ENCODE assay signal across 17 cellular contexts in the genomic region with DNA sequence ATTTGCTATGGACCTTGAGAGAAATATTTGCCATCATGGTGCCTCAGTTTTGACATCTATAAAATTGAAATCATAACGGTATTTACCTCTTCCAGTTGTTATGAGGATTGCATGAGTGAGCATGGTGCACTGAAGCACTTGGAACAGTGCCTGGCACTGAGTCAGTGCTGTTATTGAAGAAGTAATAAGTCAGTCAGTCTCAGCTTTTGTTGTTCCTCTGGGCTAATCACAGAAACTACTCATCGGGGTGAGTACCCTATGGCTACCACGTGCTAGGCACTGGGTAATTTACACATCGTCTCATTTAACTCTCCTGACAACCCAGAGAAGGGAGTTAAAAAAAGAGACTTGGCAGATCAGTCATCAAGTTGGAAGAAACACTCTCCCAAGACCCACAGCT.
A peak's percentile ranks its signal among the peaks of the same experiment; 100 is the strongest.
DNase-seq lines count a peak whose midpoint lies in the region; ATAC-seq and TF ChIP-seq lines count a peak whose summit lies in the region.
"Had no signal": no experiment of that assay in that cellular context is flagged by ENCODE, and none has a peak within 500 bp of the region (broad histone marks: within the 10 kb centered on the region; RNA-seq: fewer than 3 reads in every experiment).

No MANE protein-coding gene starts in this region.

- TF ChIP-seq CTCF in HCT116 (IDR thresholded peaks at IDR 0.05 in 2 of 3, conservative IDR thresholded peaks at IDR 0.05 in 1 of 3; ENCODE audit: borderline replicate concordance in 1 of 3, insufficient read depth in 1 of 3, low read depth in 2 of 3, low read length in 2 of 3) (no peak), retinal pigment epithelial cell (conservative IDR thresholded peaks at IDR 0.05; ENCODE audit: low read depth, low read length) (no peak)

- POLR2A ChIA-PET in HCT116 (lab: Charles Lee), result no interaction called here

- no peaks in the 10 kb centered on the region for H3K36me3 ChIP-seq in HCT116 (ENCODE audit: control insufficient read depth in 1 of 2, insufficient read depth in 2 of 2, low read length in 2 of 2)
- H3K36me3 ChIP-seq: BLaER1 treated with 17β-estradiol and CSF1 and Interleukin-3, amounts not matched to agents 10 nM and 100 nM; spleen had no signal

- no peak overlapping the region; the same call in 1 of the 2 replicates for H3K4me2 ChIP-seq in HCT116 (ENCODE audit: low read length)
- H3K4me2 ChIP-seq: BLaER1 treated with 17β-estradiol and CSF1 and Interleukin-3, amounts not matched to agents 10 nM and 100 nM; KMS-11 had no signal

- no peaks in the 10 kb centered on the region for H3K9me3 ChIP-seq in HCT116 (ENCODE audit: control insufficient read depth in 1 of 2, insufficient read depth in 1 of 2, low read depth in 1 of 2, low read length in 2 of 2)
- H3K9me3 ChIP-seq: spleen had no signal

- no peaks in the 10 kb centered on the region for H3K79me2 ChIP-seq in HCT116 (ENCODE audit: insufficient read depth, low read length)

- no peak for TF ChIP-seq POLR2A in HCT116 (IDR thresholded peaks at IDR 0.05; ENCODE audit: borderline replicate concordance, extremely low read depth, insufficient read depth, insufficient read length)

- H3K27ac ChIP-seq in HCT116 (ENCODE audit: low read depth, low read length), result no peak overlapping the region
- H3K27ac ChIP-seq: BLaER1 treated with 17β-estradiol and CSF1 and Interleukin-3, amounts not matched to agents 10 nM and 100 nM; KMS-11; spleen had no signal

- DNase-seq in HCT116 (ENCODE audit: low read depth, low spot score), result no peak
- peak; percentile 53 for DNase-seq in RPMI7951 (ENCODE audit: low read depth)
- DNase-seq in fibroblast of gingiva (ENCODE audit: low read depth), result peak; percentile 43
- peak; percentile 18 for DNase-seq in retinal pigment epithelial cell (ENCODE audit: low read depth)
- DNase-seq in effector CD8-positive, alpha-beta T cell (lab: John Stamatoyannopoulos, UW), result no peak
- DNase-seq in cortex of kidney (lab: John Stamatoyannopoulos, UW), result no peak
- DNase-seq: activated CD4-positive, CD25-positive, alpha-beta regulatory T cell treated with anti-CD3 and anti-CD28 coated beads, Interleukin-2, amount 50 U/mL, for 72 hours; GOT3; mesendoderm; natural killer cell; NCI-H1436; SIG-M5; spleen had no signal

- RAD21 ChIA-PET in HCT116 (lab: Charles Lee; ENCODE audit: low non-redundant PET in 1 of 2, low total read pairs in 2 of 2, uncharacterized antibody in 2 of 2, unreplicated experiment in 2 of 2), result no interaction called here

- H3K27me3 ChIP-seq in HCT116 (ENCODE audit: insufficient read depth, low read length), result no peaks in the 10 kb centered on the region
- H3K27me3 ChIP-seq: BLaER1 treated with 17β-estradiol and CSF1 and Interleukin-3, amounts not matched to agents 10 nM and 100 nM had no signal

- TF ChIP-seq RAD21 in HCT116 (IDR thresholded peaks at IDR 0.05; ENCODE audit: low read depth), result no peak

- BruUV-seq in HCT116 (replicated peaks; lab: Mats Ljungman, UMichigan), result no TSS peak

- no peak overlapping the region for H3K9ac ChIP-seq in HCT116 (ENCODE audit: low read length)
- H3K9ac ChIP-seq: BLaER1 treated with 17β-estradiol and CSF1 and Interleukin-3, amounts not matched to agents 10 nM and 100 nM; KMS-11 had no signal

- ATAC-seq in HCT116 (0 out of 2 replicates have a peak, but pooled peaks have one; percentile 34), HG02610 (IDR thresholded peaks at IDR 0.05; ENCODE audit: unreplicated experiment) (no peak)
- ATAC-seq: natural killer cell; stimulated activated effector memory CD8-positive, alpha-beta T cell treated with anti-CD3 and anti-CD28 coated beads, Interleukin-12 subunit alpha, Interleukin-12 subunit beta, amount 100 ng/mL, for 72 hours had no signal

- H4K20me1 ChIP-seq in HCT116 (ENCODE audit: insufficient read depth), result no peaks in the 10 kb centered on the region
- H4K20me1 ChIP-seq: BLaER1 treated with 17β-estradiol and CSF1 and Interleukin-3, amounts not matched to agents 10 nM and 100 nM had no signal

- no peak overlapping the region for H2AFZ ChIP-seq in HCT116 (ENCODE audit: low read depth, low read length, poor library complexity, severe bottlenecking)

- CTCF ChIA-PET in HCT116 (lab: Charles Lee), result no interaction called here

- intact Hi-C loops in HCT116 (cut with micrococcal nuclease), result no loop called here

- no peaks in the 10 kb centered on the region for H3K9me2 ChIP-seq in HCT116 (ENCODE audit: insufficient read depth)

- peaks cover 0 to 12% of the 10 kb centered on the region in 2 experiments; a peak in 2 of 4 replicates for H3K4me1 ChIP-seq in HCT116 (ENCODE audit: control insufficient read depth in 1 of 2, insufficient read depth in 2 of 2, low read length in 2 of 2)
- H3K4me1 ChIP-seq: spleen had no signal

- H3K4me3 ChIP-seq in HCT116 (replicated peaks in 1 of 2; ENCODE audit: low read depth in 1 of 2, low read length in 2 of 2), result no peak overlapping the region
- no peak overlapping the region for H3K4me3 ChIP-seq in retinal pigment epithelial cell (ENCODE audit: low read length)
- H3K4me3 ChIP-seq: BLaER1 treated with 17β-estradiol and CSF1 and Interleukin-3, amounts not matched to agents 10 nM and 100 nM; spleen had no signal

TF ChIP-seq in HCT116, 20 proteins besides CTCF, POLR2A, EP300 and RAD21:
- TF ChIP-seq YY1 (IDR thresholded peaks at IDR 0.05; ENCODE audit: extremely low read depth, insufficient replicate concordance, low read depth, low read length), result no peak
- TF ChIP-seq, protein P1, sequence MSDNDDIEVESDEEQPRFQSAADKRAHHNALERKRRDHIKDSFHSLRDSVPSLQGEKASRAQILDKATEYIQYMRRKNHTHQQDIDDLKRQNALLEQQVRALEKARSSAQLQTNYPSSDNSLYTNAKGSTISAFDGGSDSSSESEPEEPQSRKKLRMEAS (IDR thresholded peaks at IDR 0.05), result peak; percentile 68
- TF ChIP-seq ZNF274 (IDR thresholded peaks at IDR 0.05; ENCODE audit: low read depth, low read length), result no peak
- TF ChIP-seq JUND (IDR thresholded peaks at IDR 0.05), result peak; percentile 26; the same call in 1 of the 2 replicates
- no peak for TF ChIP-seq EGR1 (IDR thresholded peaks at IDR 0.05; ENCODE audit: low read depth)
- TF ChIP-seq SP1 (IDR thresholded peaks at IDR 0.05; ENCODE audit: low read depth), result no peak
TF ChIP-seq in HCT116: peak in this region for 2.

Comparison
In these comparisons a context has a peak if more than half of its experiments do, and no peak if none do; other contexts are left out.
1. DNase-seq: peak in RPMI7951 (single experiment), fibroblast of gingiva (single experiment) and retinal pigment epithelial cell (single experiment); none in HCT116 (single experiment), effector CD8-positive, alpha-beta T cell (single experiment) and cortex of kidney (single experiment).